ENCODE assay signal across 31 cellular contexts in the genomic region with DNA sequence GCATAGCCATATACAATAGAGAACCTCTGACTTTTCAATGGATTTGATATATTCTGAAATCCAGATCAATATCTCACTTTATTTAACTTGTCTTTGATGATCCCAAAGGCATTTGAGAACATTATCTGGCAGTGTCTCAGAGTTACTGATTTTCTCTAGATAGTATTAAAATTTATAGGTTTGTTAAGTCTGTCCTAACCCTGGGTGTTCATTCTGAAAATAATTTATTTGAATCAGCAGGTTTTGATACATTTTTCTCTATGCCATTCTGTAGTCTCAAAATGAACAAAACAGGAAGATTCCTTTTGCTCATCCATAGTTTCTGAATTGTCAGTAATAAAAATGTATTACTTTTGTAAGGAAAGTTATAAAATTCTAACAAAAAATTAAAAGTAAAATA. TPM values are rescaled to one million over a fixed set of nuclear protein-coding genes. Genes with fewer than 3 reads are reported as not detected.
"Had no signal": no experiment of that assay in that cellular context is flagged by ENCODE, and none has a peak within 500 bp of the region (broad histone marks: within the 10 kb centered on the region; RNA-seq: fewer than 3 reads in every experiment).

No MANE protein-coding gene starts in this region.

- FAIRE-seq: endometrium, endothelial cell of umbilical vein had no signal

- H3K27me3 Mint-ChIP-seq: activated CD8-positive, alpha-beta T cell treated with anti-CD3 and anti-CD28 coated beads for 36 hours; activated naive CD4-positive, alpha-beta T cell treated with anti-CD3 and anti-CD28 coated beads, Interleukin-2, amount 50 U/mL, for 24 hours had no signal

- H3K4me3 ChIP-seq: adrenal gland, body of pancreas, colonic mucosa, esophagus squamous epithelium, gastroesophageal sphincter had no signal

- H3K36me3 ChIP-seq: adrenal gland, colonic mucosa, esophagus squamous epithelium, gastroesophageal sphincter had no signal

- ATAC-seq: activated CD8-positive, alpha-beta T cell treated with anti-CD3 and anti-CD28 coated beads for 36 hours; activated naive CD8-positive, alpha-beta T cell treated with anti-CD3 and anti-CD28 coated beads, Interleukin-2, amount 50 U/mL, for 24 hours; activated T-cell treated with anti-CD3 and anti-CD28 coated beads, Interleukin-2, amount 50 U/mL, for 4 hours; body of pancreas; gastroesophageal sphincter had no signal

- H3K27me3 ChIP-seq: adrenal gland, body of pancreas, colonic mucosa, esophagus squamous epithelium, gastroesophageal sphincter had no signal

- H3K4me1 ChIP-seq: body of pancreas, esophagus squamous epithelium, gastroesophageal sphincter had no signal

- DNase-seq: activated CD4-positive, alpha-beta T cell treated with anti-CD3 and anti-CD28 coated beads for 4 hours; activated CD4-positive, alpha-beta T cell treated with anti-CD3 and anti-CD28 coated beads, Interleukin-2, amount 10 ng/mL, durations not matched to agents 7 days and 5 days; activated CD4-positive, alpha-beta T cell treated with anti-CD3 and anti-CD28 coated beads, Interleukin-2, amount 50 U/mL, for 48 hours; activated CD4-positive, CD25-positive, alpha-beta regulatory T cell; activated CD4-positive, CD25-positive, alpha-beta regulatory T cell treated with anti-CD3 and anti-CD28 coated beads, Interleukin-2, amount 50 U/mL, for 72 hours; activated CD8-positive, alpha-beta memory T cell treated with anti-CD3 and anti-CD28 coated beads for 24 hours; activated CD8-positive, alpha-beta T cell treated with anti-CD3 and anti-CD28 coated beads for 36 hours; activated effector memory CD4-positive, alpha-beta T cell treated with anti-CD3 and anti-CD28 coated beads, Interleukin-2, amount 50 U/mL, for 16 hours; activated naive CD4-positive, alpha-beta T cell treated with anti-CD3 and anti-CD28 coated beads for 36 hours; activated naive CD8-positive, alpha-beta T cell treated with anti-CD3 and anti-CD28 coated beads for 36 hours; activated naive CD8-positive, alpha-beta T cell treated with anti-CD3 and anti-CD28 coated beads, Interleukin-2, amount 50 U/mL, for 24 hours; activated T-cell treated with anti-CD3 and anti-CD28 coated beads, Interleukin-2, amount 50 U/mL, for 4 hours; amygdala; aorta; body of pancreas; caudate nucleus; colonic mucosa; effector CD8-positive, alpha-beta T cell; esophagus squamous epithelium; foreskin melanocyte; T-helper 2 cell had no signal

- H3K27ac ChIP-seq: adrenal gland, body of pancreas, epithelial cell of prostate, esophagus squamous epithelium, gastroesophageal sphincter had no signal

- H3K27ac Mint-ChIP-seq: activated CD4-positive, alpha-beta T cell treated with anti-CD3 and anti-CD28 coated beads, Interleukin-2, amount 10 ng/mL, durations not matched to agents 7 days and 5 days; activated CD8-positive, alpha-beta T cell treated with anti-CD3 and anti-CD28 coated beads for 36 hours; activated naive CD4-positive, alpha-beta T cell treated with anti-CD3 and anti-CD28 coated beads for 36 hours; activated naive CD4-positive, alpha-beta T cell treated with anti-CD3 and anti-CD28 coated beads, Interleukin-2, amount 50 U/mL, for 24 hours; activated naive CD8-positive, alpha-beta T cell treated with anti-CD3 and anti-CD28 coated beads for 36 hours; activated naive CD8-positive, alpha-beta T cell treated with anti-CD3 and anti-CD28 coated beads, Interleukin-2, amount 50 U/mL, for 24 hours had no signal

- H3K9me3 Mint-ChIP-seq: activated CD4-positive, alpha-beta T cell treated with anti-CD3 and anti-CD28 coated beads, Interleukin-2, amount 10 ng/mL, durations not matched to agents 7 days and 5 days; activated CD8-positive, alpha-beta T cell treated with anti-CD3 and anti-CD28 coated beads for 36 hours; activated naive CD4-positive, alpha-beta T cell treated with anti-CD3 and anti-CD28 coated beads for 36 hours; activated naive CD4-positive, alpha-beta T cell treated with anti-CD3 and anti-CD28 coated beads, Interleukin-2, amount 50 U/mL, for 24 hours; activated naive CD8-positive, alpha-beta T cell treated with anti-CD3 and anti-CD28 coated beads for 36 hours; activated naive CD8-positive, alpha-beta T cell treated with anti-CD3 and anti-CD28 coated beads, Interleukin-2, amount 50 U/mL, for 24 hours; activated T-cell treated with anti-CD3 and anti-CD28 coated beads, Interleukin-2, amount 50 U/mL, for 4 hours had no signal

- H3K9me3 ChIP-seq: adrenal gland, body of pancreas, colonic mucosa, esophagus squamous epithelium, gastroesophageal sphincter had no signal

- H3K4me3 Mint-ChIP-seq: activated CD4-positive, alpha-beta T cell treated with anti-CD3 and anti-CD28 coated beads, Interleukin-2, amount 10 ng/mL, durations not matched to agents 7 days and 5 days; activated CD8-positive, alpha-beta T cell treated with anti-CD3 and anti-CD28 coated beads for 36 hours; activated naive CD4-positive, alpha-beta T cell treated with anti-CD3 and anti-CD28 coated beads for 36 hours; activated naive CD4-positive, alpha-beta T cell treated with anti-CD3 and anti-CD28 coated beads, Interleukin-2, amount 50 U/mL, for 24 hours; activated naive CD8-positive, alpha-beta T cell treated with anti-CD3 and anti-CD28 coated beads for 36 hours; activated naive CD8-positive, alpha-beta T cell treated with anti-CD3 and anti-CD28 coated beads, Interleukin-2, amount 50 U/mL, for 24 hours; activated T-cell treated with anti-CD3 and anti-CD28 coated beads, Interleukin-2, amount 50 U/mL, for 4 hours had no signal

RNA-seq across cellular contexts. Expression of a gene that starts 14.3 kb away (rescaled TPM):
- total RNA-seq: activated naive CD4-positive, alpha-beta T cell treated with anti-CD3 and anti-CD28 coated beads for 36 hours; activated naive CD8-positive, alpha-beta T cell treated with anti-CD3 and anti-CD28 coated beads for 36 hours; adrenal gland; aorta; body of pancreas; dermis microvascular lymphatic vessel endothelial cell; endothelial cell of umbilical vein; fibroblast of lung; fibroblast of villous mesenchyme; gastroesophageal sphincter; glomerular endothelial cell had no signal
- polyA plus RNA-seq: adrenal gland, aorta, endothelial cell of umbilical vein, fibroblast of lung had no signal
